ENCODE assay signal across 8 cellular contexts in the genomic region with DNA sequence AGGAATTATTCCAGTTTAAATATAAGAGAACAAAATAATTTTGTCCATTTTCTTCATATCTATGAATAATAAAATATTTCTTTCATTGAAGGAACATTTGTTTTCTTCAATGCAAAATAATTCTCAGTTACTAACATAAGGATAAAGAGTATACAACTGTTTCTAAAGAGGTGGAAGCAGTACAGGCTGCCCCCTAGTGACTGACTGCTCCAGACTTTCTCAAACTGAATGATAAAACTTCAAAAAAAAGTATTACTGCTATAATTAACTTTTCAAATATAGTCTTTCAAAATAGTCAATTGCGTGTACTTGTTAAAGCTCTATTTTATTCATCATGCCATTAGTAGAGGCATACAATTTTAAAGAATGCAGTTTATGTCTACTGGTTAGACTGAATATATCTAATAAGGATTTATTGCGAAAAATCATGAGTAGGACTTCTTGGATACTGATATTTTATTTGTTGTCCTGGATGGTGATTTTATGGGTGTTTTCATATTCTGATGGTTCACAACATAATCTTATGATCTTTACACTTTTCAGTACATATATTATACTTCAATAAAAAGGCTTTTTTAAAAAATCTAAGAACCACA.
DNase-seq lines count a peak whose midpoint lies in the region; ATAC-seq and TF ChIP-seq lines count a peak whose summit lies in the region.

No MANE protein-coding gene starts in this region.

- H3K27ac Mint-ChIP-seq in activated CD4-positive, alpha-beta memory T cell treated with anti-CD3 and anti-CD28 coated beads for 36 hours: no peak overlapping the region
- no peak overlapping the region for H3K27ac Mint-ChIP-seq in activated CD4-positive, alpha-beta memory T cell treated with anti-CD3 and anti-CD28 coated beads, Interleukin-2, amount 10 ng/mL, durations not matched to agents 7 days and 5 days

- no peaks in the 10 kb centered on the region for H3K9me3 ChIP-seq in lower lobe of right lung

- no peaks in the 10 kb centered on the region for H3K9me3 Mint-ChIP-seq in activated CD4-positive, alpha-beta memory T cell treated with anti-CD3 and anti-CD28 coated beads for 36 hours
- no peaks in the 10 kb centered on the region for H3K9me3 Mint-ChIP-seq in activated CD4-positive, alpha-beta memory T cell treated with anti-CD3 and anti-CD28 coated beads, Interleukin-2, amount 10 ng/mL, durations not matched to agents 7 days and 5 days

- H3K4me3 ChIP-seq in LNCaP clone FGC (ENCODE audit: low read depth, low read length): no peak overlapping the region
- no peak overlapping the region for H3K4me3 ChIP-seq in astrocyte of the spinal cord (ENCODE audit: low read depth, low read length)
- H3K4me3 ChIP-seq in lower lobe of right lung: no peak overlapping the region

- in situ Hi-C loops in astrocyte of the spinal cord (cut with HindIII; ENCODE audit: low sequenced_read_pairs): no loop called here

- POLR2A ChIA-PET in activated CD4-positive, alpha-beta memory T cell treated with anti-CD3 and anti-CD28 coated beads for 36 hours (lab: Charles Lee): no interaction called here
- POLR2A ChIA-PET in activated CD4-positive, alpha-beta memory T cell treated with anti-CD3 and anti-CD28 coated beads, Interleukin-2, amount 10 ng/mL, durations not matched to agents 7 days and 5 days (lab: Charles Lee): no interaction called here

- TF ChIP-seq CTCF in LNCaP clone FGC (IDR thresholded peaks at IDR 0.05; ENCODE audit: control insufficient read depth, extremely low read depth, insufficient read depth) (peak; percentile 60), astrocyte of the spinal cord (IDR thresholded peaks at IDR 0.05; ENCODE audit: low read depth, low read length) (peak; percentile 82), lower lobe of right lung (IDR thresholded peaks at IDR 0.05) (peak; percentile 46)

- intact Hi-C loops in activated CD4-positive, alpha-beta memory T cell treated with anti-CD3 and anti-CD28 coated beads for 36 hours (cut with micrococcal nuclease): loop anchor here (2.0 to 5.0 kb wide), 2 partner anchors 431 to 1031 kb away; no protein-coding TSS in a partner anchor
- intact Hi-C loops in lower lobe of right lung (cut with DNase I): no loop called here

- no peaks in the 10 kb centered on the region for H3K27me3 ChIP-seq in lower lobe of right lung (ENCODE audit: low read depth)

- ATAC-seq in lower lobe of right lung (no peak), GM18519 (IDR thresholded peaks at IDR 0.05; ENCODE audit: low FRiP score, unreplicated experiment) (no peak)

- H3K4me3 Mint-ChIP-seq in activated CD4-positive, alpha-beta memory T cell treated with anti-CD3 and anti-CD28 coated beads for 36 hours: no peak overlapping the region
- no peak overlapping the region for H3K4me3 Mint-ChIP-seq in activated CD4-positive, alpha-beta memory T cell treated with anti-CD3 and anti-CD28 coated beads, Interleukin-2, amount 10 ng/mL, durations not matched to agents 7 days and 5 days

- no peaks in the 10 kb centered on the region for H3K36me3 Mint-ChIP-seq in activated CD4-positive, alpha-beta memory T cell treated with anti-CD3 and anti-CD28 coated beads for 36 hours
- no peaks in the 10 kb centered on the region for H3K36me3 Mint-ChIP-seq in activated CD4-positive, alpha-beta memory T cell treated with anti-CD3 and anti-CD28 coated beads, Interleukin-2, amount 10 ng/mL, durations not matched to agents 7 days and 5 days (ENCODE audit: low read depth)

- H3K4me1 Mint-ChIP-seq in activated CD4-positive, alpha-beta memory T cell treated with anti-CD3 and anti-CD28 coated beads for 36 hours (ENCODE audit: low read depth): no peaks in the 10 kb centered on the region
- no peaks in the 10 kb centered on the region for H3K4me1 Mint-ChIP-seq in activated CD4-positive, alpha-beta memory T cell treated with anti-CD3 and anti-CD28 coated beads, Interleukin-2, amount 10 ng/mL, durations not matched to agents 7 days and 5 days

- no peak overlapping the region for H3K27ac ChIP-seq in lower lobe of right lung

- CTCF ChIA-PET in activated CD4-positive, alpha-beta memory T cell treated with anti-CD3 and anti-CD28 coated beads for 36 hours (lab: Charles Lee): interaction anchor here (0.6 to 1.5 kb wide), 4 partner anchors 63 to 1035 kb away, joined by 3 to 6 read pairs (median 4); no protein-coding TSS in a partner anchor
- CTCF ChIA-PET in activated CD4-positive, alpha-beta memory T cell treated with anti-CD3 and anti-CD28 coated beads, Interleukin-2, amount 10 ng/mL, durations not matched to agents 7 days and 5 days (lab: Charles Lee): interaction anchor here (1.3 kb wide), 1 partner anchor 10 kb away, joined by 3 read pairs; no protein-coding TSS in a partner anchor

- no peaks in the 10 kb centered on the region for H3K36me3 ChIP-seq in lower lobe of right lung

- no peaks in the 10 kb centered on the region for H3K4me1 ChIP-seq in lower lobe of right lung

- no peaks in the 10 kb centered on the region for H3K27me3 Mint-ChIP-seq in activated CD4-positive, alpha-beta memory T cell treated with anti-CD3 and anti-CD28 coated beads for 36 hours
- H3K27me3 Mint-ChIP-seq in activated CD4-positive, alpha-beta memory T cell treated with anti-CD3 and anti-CD28 coated beads, Interleukin-2, amount 10 ng/mL, durations not matched to agents 7 days and 5 days: no peaks in the 10 kb centered on the region

- peak; percentile 9 for DNase-seq in activated CD4-positive, alpha-beta memory T cell treated with anti-CD3 and anti-CD28 coated beads for 36 hours
- DNase-seq in activated CD4-positive, alpha-beta memory T cell treated with anti-CD3 and anti-CD28 coated beads, Interleukin-2, amount 10 ng/mL, durations not matched to agents 7 days and 5 days: no peak
- DNase-seq in LNCaP clone FGC (ENCODE audit: low read depth) (peak; percentile 1), astrocyte of the spinal cord (ENCODE audit: low read depth, low spot score) (peak; percentile 40), lower lobe of right lung (no peak), ureter (ENCODE audit: low spot score) (no peak)
- DNase-seq in activated CD8-positive, alpha-beta memory T cell treated with anti-CD3 and anti-CD28 coated beads for 24 hours: no peak

Comparison
In these comparisons a context has a peak if more than half of its experiments do, and no peak if none do; other contexts are left out.
1. DNase-seq: peak in activated CD4-positive, alpha-beta memory T cell treated with anti-CD3 and anti-CD28 coated beads for 36 hours (single experiment), LNCaP clone FGC (single experiment) and astrocyte of the spinal cord (single experiment); none in activated CD4-positive, alpha-beta memory T cell treated with anti-CD3 and anti-CD28 coated beads, Interleukin-2, amount 10 ng/mL, durations not matched to agents 7 days and 5 days (single experiment), lower lobe of right lung (single experiment), activated CD8-positive, alpha-beta memory T cell treated with anti-CD3 and anti-CD28 coated beads for 24 hours (single experiment) and ureter (single experiment).
2. Peak in every context shown above with its lines, with median percentiles within 50 percentile points of each other: CTCF ChIP-seq.